In genomic region chr12:92145481-92145730, GRCh38 we compare ENCODE assay signal across 8 cellular contexts. TPM values are rescaled to one million over a fixed set of nuclear protein-coding genes. Genes with fewer than 3 reads are reported as not detected.
DNase-seq lines count a peak whose midpoint lies in the region; ATAC-seq and TF ChIP-seq lines count a peak whose summit lies in the region.

No MANE protein-coding gene starts in this region.

- CTCF ChIA-PET in HEK293 (lab: Yijun Ruan, JAX): interaction anchor here (0.6 to 2.0 kb wide), 5 partner anchors 11 to 334 kb away, joined by 3 to 11 read pairs (median 3); no protein-coding TSS in a partner anchor

- ATAC-seq in gastroesophageal sphincter: peak; percentile 0

- H3K27me3 ChIP-seq in BLaER1 (no peaks in the 10 kb centered on the region), gastroesophageal sphincter (no peaks in the 10 kb centered on the region)

- H3K36me3 ChIP-seq in BLaER1 (peaks cover 26% of the 10 kb centered on the region), HEK293 (ENCODE audit: control insufficient read depth in 2 of 2, insufficient read depth in 1 of 2, low read length in 2 of 2) (peaks cover 14 to 33% of the 10 kb centered on the region in 2 experiments; a peak in 2 of 3 replicates), gastroesophageal sphincter (peaks cover 0 to 3% of the 10 kb centered on the region in 2 donors)

- H3K9ac ChIP-seq in BLaER1: peak overlapping the region; percentile 99

- H3K4me3 ChIP-seq in BLaER1: peak overlapping the region; percentile 100
- peak overlapping the region; percentile 99 for H3K4me3 ChIP-seq in HEK293 (ENCODE audit: low read depth, low read length)
- H3K4me3 ChIP-seq in WI38 (ENCODE audit: low read depth, low read length): peak overlapping the region; percentile 98
- H3K4me3 ChIP-seq in gastroesophageal sphincter: peak overlapping the region; percentile 83 to 91
- H3K4me3 ChIP-seq in retinal pigment epithelial cell (ENCODE audit: low read length): peak overlapping the region; percentile 82

- H3K27ac ChIP-seq in BLaER1 (peak overlapping the region; percentile 97), HEK293 (ENCODE audit: extremely low read depth, low read depth, low read length) (peak overlapping the region; percentile 98), gastroesophageal sphincter (peak overlapping the region; percentile 91 to 99 (median 98))

- TF ChIP-seq EP300 in gastroesophageal sphincter (IDR thresholded peaks at IDR 0.05): no peak

- WGBS in gastroesophageal sphincter (ENCODE audit: low coverage in 1 of 2), 2 donors: no CpG with 5 or more reads among the region's 28 CpGs

- no peak for TF ChIP-seq POLR2A in gastroesophageal sphincter (IDR thresholded peaks at IDR 0.05)

- H3K4me1 ChIP-seq in BLaER1: peaks cover 57% of the 10 kb centered on the region
- H3K4me1 ChIP-seq in HEK293 (ENCODE audit: control insufficient read depth, insufficient read depth, low read length): no peaks in the 10 kb centered on the region; the same call in 1 of the 2 replicates
- peaks cover 0 to 12% (median 2%) of the 10 kb centered on the region in 3 donors for H3K4me1 ChIP-seq in gastroesophageal sphincter

- H4K20me1 ChIP-seq in BLaER1: peaks cover 52% of the 10 kb centered on the region

- peak overlapping the region; percentile 92 for H3K4me2 ChIP-seq in BLaER1

- POLR2A ChIA-PET in HEK293 (lab: Yijun Ruan, JAX): interaction anchor here (0.6 to 2.5 kb wide), 53 partner anchors 8 to 1150 kb away, joined by 3 to 30 read pairs (median 4); no protein-coding TSS in a partner anchor

- H3K9me3 ChIP-seq in BLaER1: no peaks in the 10 kb centered on the region
- H3K9me3 ChIP-seq in HEK293 (ENCODE audit: control insufficient read depth, insufficient read depth, low read depth, low read length): no peaks in the 10 kb centered on the region
- H3K9me3 ChIP-seq in gastroesophageal sphincter: no peaks in the 10 kb centered on the region

- TF ChIP-seq CTCF in HEK293 (tag by site-specific recombination; IDR thresholded peaks at IDR 0.05) (no peak), WI38 (IDR thresholded peaks at IDR 0.05; ENCODE audit: low read depth, low read length) (no peak), gastroesophageal sphincter (IDR thresholded peaks at IDR 0.05) (no peak), retinal pigment epithelial cell (conservative IDR thresholded peaks at IDR 0.05; ENCODE audit: low read depth, low read length) (no peak)

- DNase-seq in retinal pigment epithelial cell (ENCODE audit: low read depth) (no peak), iPS-NIHi11 (ENCODE audit: low spot score) (no peak), NCI-H2107 treated with DMSO at 0.1 percent for 48 hours (lab: John Stamatoyannopoulos, UW; ENCODE audit: unreplicated experiment) (no peak)
- no peak for DNase-seq in activated CD4-positive, alpha-beta T cell treated with anti-CD3 and anti-CD28 coated beads, Interleukin-2, amount 50 U/mL, for 1 hour

TF ChIP-seq in HEK293, 187 proteins besides CTCF, POLR2A, EP300 and RAD21:
- TF ChIP-seq, protein P1, sequence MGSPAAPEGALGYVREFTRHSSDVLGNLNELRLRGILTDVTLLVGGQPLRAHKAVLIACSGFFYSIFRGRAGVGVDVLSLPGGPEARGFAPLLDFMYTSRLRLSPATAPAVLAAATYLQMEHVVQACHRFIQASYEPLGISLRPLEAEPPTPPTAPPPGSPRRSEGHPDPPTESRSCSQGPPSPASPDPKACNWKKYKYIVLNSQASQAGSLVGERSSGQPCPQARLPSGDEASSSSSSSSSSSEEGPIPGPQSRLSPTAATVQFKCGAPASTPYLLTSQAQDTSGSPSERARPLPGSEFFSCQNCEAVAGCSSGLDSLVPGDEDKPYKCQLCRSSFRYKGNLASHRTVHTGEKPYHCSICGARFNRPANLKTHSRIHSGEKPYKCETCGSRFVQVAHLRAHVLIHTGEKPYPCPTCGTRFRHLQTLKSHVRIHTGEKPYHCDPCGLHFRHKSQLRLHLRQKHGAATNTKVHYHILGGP (tag by site-specific recombination; IDR thresholded peaks at IDR 0.05): no peak
- 0 out of 2 replicates have a peak, but pooled peaks have one; percentile 18 for TF ChIP-seq GLI4 (tag by site-specific recombination; IDR thresholded peaks at IDR 0.05)
- TF ChIP-seq ZNF146 (tag by site-specific recombination; IDR thresholded peaks at IDR 0.05): 0 out of 2 replicates have a peak, but pooled peaks have one; percentile 2
- no peak for TF ChIP-seq ZNF239 (tag by site-specific recombination; IDR thresholded peaks at IDR 0.05)
- TF ChIP-seq ZNF701 (tag by site-specific recombination; IDR thresholded peaks at IDR 0.05): no peak
- 0 out of 2 replicates have a peak, but pooled peaks have one; percentile 5 for TF ChIP-seq ZNF777 (tag by site-specific recombination; IDR thresholded peaks at IDR 0.05; ENCODE audit: borderline replicate concordance)
- no peak for TF ChIP-seq HOXA7 (CRISPR knock-in tag; IDR thresholded peaks at IDR 0.05; ENCODE audit: borderline replicate concordance)
- 0 out of 2 replicates have a peak, but pooled peaks have one; percentile 54 for TF ChIP-seq KLF8 (tag by site-specific recombination; IDR thresholded peaks at IDR 0.05)

RNA-seq across cellular contexts. Expression of gene BTG1, which starts 0.2 kb away (rescaled TPM):
- 10 to 100 TPM; 33.7 to 46.1 (median 42.7) TPM for total RNA-seq in gastroesophageal sphincter
